In the genomic region with DNA sequence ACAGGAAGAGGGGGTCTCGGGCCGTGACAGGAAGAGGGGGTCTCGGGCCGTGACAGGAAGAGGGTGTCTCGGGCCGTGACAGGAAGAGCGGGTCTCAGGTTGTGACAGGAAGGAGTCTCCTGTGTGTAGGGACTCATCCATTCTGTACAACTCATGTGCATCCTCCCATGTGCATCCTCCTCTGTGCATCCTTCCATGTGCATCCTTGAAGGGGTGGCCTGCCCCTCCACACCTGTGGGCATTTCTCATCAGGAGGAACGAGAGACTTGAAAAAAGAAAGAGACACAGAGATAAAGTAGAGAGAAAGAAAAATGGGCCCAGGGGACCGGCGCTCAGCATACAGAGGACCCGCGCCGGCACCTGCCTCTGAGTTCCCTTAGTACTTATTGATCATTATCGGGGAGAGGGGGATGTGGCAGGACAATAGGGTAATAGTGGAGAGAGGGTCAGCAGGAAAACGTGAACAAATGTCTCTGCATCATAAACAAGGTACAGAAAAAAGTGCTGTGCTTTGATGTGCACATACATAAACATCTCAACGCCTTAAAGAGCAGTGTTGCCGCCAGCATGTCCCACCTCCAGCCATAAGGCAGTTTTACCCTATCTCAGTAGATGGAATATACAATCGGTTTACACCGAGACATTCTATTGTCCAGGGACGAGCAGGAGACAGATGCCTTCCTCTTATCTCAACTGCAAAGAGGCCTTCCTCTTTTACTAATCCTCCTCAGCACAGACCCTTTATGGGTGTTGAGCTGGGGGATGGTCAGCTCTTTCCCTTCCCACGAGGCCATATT, we compare ENCODE assay signal across 1 cellular context.
TF ChIP-seq lines count a peak whose summit lies in the region.

No MANE protein-coding gene starts in this region.

TF ChIP-seq in K562, 482 proteins besides CTCF, POLR2A, EP300 and RAD21:
- TF ChIP-seq SOX6 (IDR thresholded peaks at IDR 0.05) (peak; percentile 14; the same call in 1 of the 2 replicates), SPI1 (IDR thresholded peaks at IDR 0.05; ENCODE audit: borderline replicate concordance, low read depth, low read length) (peak; percentile 82; the same call in 1 of the 2 replicates)
